Comparison of ENCODE assay signal across 12 cellular contexts in the genomic region with DNA sequence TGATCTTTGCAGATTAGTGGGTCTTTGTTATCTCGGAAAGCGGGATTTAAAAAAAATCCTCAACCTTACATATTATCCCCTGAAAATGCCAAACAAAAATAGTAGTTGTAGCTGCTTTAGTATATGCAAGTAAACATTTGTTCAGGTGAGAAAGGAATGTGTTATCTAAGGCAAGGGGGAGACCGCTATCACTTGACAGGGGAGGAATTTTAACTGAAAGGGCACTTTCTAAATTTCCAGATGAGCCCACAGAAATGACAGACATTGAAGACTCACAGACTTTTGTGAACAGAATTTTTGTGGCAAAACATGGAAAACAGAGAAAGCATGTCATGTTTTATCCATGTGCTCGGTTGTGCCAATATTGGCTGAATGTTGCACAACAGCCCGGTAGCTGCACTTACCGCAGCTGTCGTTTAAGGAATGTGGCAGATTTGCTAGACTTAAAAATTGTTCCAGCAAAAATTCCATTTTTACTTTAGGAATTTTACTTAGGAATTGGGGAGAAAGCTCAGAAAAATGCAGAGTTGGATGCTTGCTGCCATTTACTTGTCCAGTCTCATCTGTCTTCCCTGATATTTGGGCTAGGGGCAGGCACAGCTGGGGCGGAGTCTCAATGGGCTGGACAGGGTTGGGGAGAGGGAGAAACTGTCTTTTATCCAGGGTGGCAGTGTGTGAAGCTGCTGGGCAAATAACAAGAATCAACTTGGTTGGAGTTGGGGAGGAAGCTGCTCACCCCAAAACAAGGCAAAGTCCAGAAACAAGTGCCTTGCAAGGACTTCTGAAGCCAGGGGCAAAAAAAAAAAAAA.
DNase-seq lines count a peak whose midpoint lies in the region; ATAC-seq and TF ChIP-seq lines count a peak whose summit lies in the region.
"Had no signal": no experiment of that assay in that cellular context is flagged by ENCODE, and none has a peak within 500 bp of the region (broad histone marks: within the 10 kb centered on the region; RNA-seq: fewer than 3 reads in every experiment).

No MANE protein-coding gene starts in this region.

- peaks cover 23% of the 10 kb centered on the region for H3K4me1 ChIP-seq in psoas muscle

- POLR2A ChIA-PET in naive thymus-derived CD8-positive, alpha-beta T cell (lab: Charles Lee): no interaction called here

- ATAC-seq in psoas muscle: peak in 1 of 4 donors; percentile 51
- ATAC-seq in GM21515 (IDR thresholded peaks at IDR 0.05; ENCODE audit: unreplicated experiment): no peak
- ATAC-seq in naive thymus-derived CD8-positive, alpha-beta T cell: no peak
- no peak for ATAC-seq in HG03442 (IDR thresholded peaks at IDR 0.05; ENCODE audit: unreplicated experiment)
- ATAC-seq: HCT116, T-cell had no signal

- no peak overlapping the region for H3K9ac ChIP-seq in SK-N-MC (ENCODE audit: insufficient read length)

- H3K27me3 ChIP-seq in psoas muscle (ENCODE audit: insufficient read depth in 3 of 3, low read length in 2 of 3): peaks cover 0 to 5% (median 0%) of the 10 kb centered on the region in 3 donors

- no peaks in the 10 kb centered on the region for H3K27me3 Mint-ChIP-seq in naive thymus-derived CD8-positive, alpha-beta T cell

- H3K27ac ChIP-seq in SK-N-MC (peak overlapping the region; percentile 35; the same call in 1 of the 2 replicates), psoas muscle (peak overlapping the region; percentile 84)

- intact Hi-C loops in psoas muscle (cut with DNase I): loop anchor here in 1 of 2 donors (5.0 kb wide), 2 partner anchors 34 to 94 kb away; a partner anchor contains a TSS

- H3K36me3 ChIP-seq in SK-N-MC (ENCODE audit: insufficient read depth, low read length): no peaks in the 10 kb centered on the region
- H3K36me3 ChIP-seq in psoas muscle (ENCODE audit: insufficient read depth in 1 of 2, low read depth in 1 of 2): no peaks in the 10 kb centered on the region

- TF ChIP-seq CTCF in psoas muscle (IDR thresholded peaks at IDR 0.05): no peak

- no peak overlapping the region for H3K27ac Mint-ChIP-seq in naive thymus-derived CD8-positive, alpha-beta T cell
- H3K27ac Mint-ChIP-seq: T-cell had no signal

- DNase-seq in EH (ENCODE audit: low read depth) (peak; percentile 72), SK-N-MC (ENCODE audit: low read depth, low spot score) (no peak), glomerular visceral epithelial cell (ENCODE audit: extremely low spot score) (peak; percentile 15), psoas muscle (peak; percentile 17 to 57), SW 1271 (lab: John Stamatoyannopoulos, UW) (no peak)
- no peak for DNase-seq in naive thymus-derived CD8-positive, alpha-beta T cell
- DNase-seq: central memory CD4-positive, alpha-beta T cell; DND-41; T-cell had no signal

- H3K4me3 ChIP-seq in SK-N-MC (peak overlapping the region; percentile 33), psoas muscle (peak overlapping the region; percentile 11)

- 35 to 37% (median 35%) methylated on average over 8 of the region's 8 CpGs for WGBS in psoas muscle, 3 donors

- H3K4me1 Mint-ChIP-seq in naive thymus-derived CD8-positive, alpha-beta T cell: peaks cover 0 to 5% (median 4%) of the 10 kb centered on the region in 4 donors
- H3K4me1 Mint-ChIP-seq: T-cell had no signal

- H3K36me3 Mint-ChIP-seq in naive thymus-derived CD8-positive, alpha-beta T cell: no peaks in the 10 kb centered on the region
- H3K36me3 Mint-ChIP-seq: T-cell had no signal

- H3K9me3 ChIP-seq in SK-N-MC (ENCODE audit: low read depth, low read length) (no peaks in the 10 kb centered on the region), psoas muscle (no peaks in the 10 kb centered on the region)

- no peak overlapping the region for H3K4me3 Mint-ChIP-seq in naive thymus-derived CD8-positive, alpha-beta T cell
- H3K4me3 Mint-ChIP-seq: T-cell had no signal

- peaks cover 0 to 2% (median 0%) of the 10 kb centered on the region in 9 donors for H3K9me3 Mint-ChIP-seq in naive thymus-derived CD8-positive, alpha-beta T cell
- H3K9me3 Mint-ChIP-seq: T-cell had no signal

Comparison
In these comparisons a context has a peak if more than half of its experiments do, and no peak if none do; other contexts are left out.
1. DNase-seq: peak in EH (single experiment), glomerular visceral epithelial cell (single experiment) and psoas muscle (2 of 2); none in SK-N-MC (single experiment), SW 1271 (0 of 2) and naive thymus-derived CD8-positive, alpha-beta T cell (0 of 10).